ENCODE assay signal across 23 cellular contexts in the genomic region with DNA sequence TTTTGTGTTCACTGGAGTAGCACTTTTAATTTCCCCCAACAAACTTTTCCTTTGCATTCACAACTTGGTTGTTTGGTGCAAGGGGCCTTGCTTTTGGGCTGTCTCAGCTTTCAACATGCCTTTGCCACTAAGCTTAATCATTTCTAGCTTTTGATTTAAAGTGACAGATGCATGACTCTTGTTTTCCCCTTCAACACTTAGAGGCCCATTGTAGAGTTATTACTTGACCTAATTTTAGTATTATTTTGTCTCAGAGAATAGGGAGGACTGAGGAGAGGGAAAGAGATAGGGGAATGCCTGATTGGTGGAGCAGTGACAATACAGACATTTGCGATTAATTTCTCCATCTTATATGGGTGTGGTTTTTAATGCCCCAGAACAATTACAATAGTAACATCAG.
"Had no signal": no experiment of that assay in that cellular context is flagged by ENCODE, and none has a peak within 500 bp of the region (broad histone marks: within the 10 kb centered on the region; RNA-seq: fewer than 3 reads in every experiment).

No MANE protein-coding gene starts in this region.

- H3K27me3 Mint-ChIP-seq: activated naive CD4-positive, alpha-beta T cell treated with anti-CD3 and anti-CD28 coated beads, Interleukin-2, amount 50 U/mL, for 24 hours; activated T-cell treated with anti-CD3 and anti-CD28 coated beads, Interleukin-2, amount 50 U/mL, for 24 hours; central memory CD8-positive, alpha-beta T cell had no signal

- H3K27ac Mint-ChIP-seq: activated T-helper 2 cell treated with anti-CD3 and anti-CD28 coated beads, Interferon-gamma antibody, Interleukin-2, Interleukin-4, amounts not matched to agents 10 μg/mL and 5 μg/mL and 100 μg/mL, durations not matched to agents 14 hours and 24 hours and 36 hours had no signal

- H3K4me3 ChIP-seq: K562, Peyer's patch, SJCRH30 had no signal

- ATAC-seq: K562 had no signal

- H3K4me3 Mint-ChIP-seq: activated naive CD4-positive, alpha-beta T cell treated with anti-CD3 and anti-CD28 coated beads, Interleukin-2, amount 50 U/mL, for 24 hours; activated T-cell treated with anti-CD3 and anti-CD28 coated beads, Interleukin-2, amount 50 U/mL, for 24 hours; brain; central memory CD8-positive, alpha-beta T cell had no signal

- H3K9me3 Mint-ChIP-seq: activated naive CD4-positive, alpha-beta T cell treated with anti-CD3 and anti-CD28 coated beads, Interleukin-2, amount 50 U/mL, for 24 hours; activated T-cell treated with anti-CD3 and anti-CD28 coated beads, Interleukin-2, amount 50 U/mL, for 24 hours; activated T-helper 2 cell treated with anti-CD3 and anti-CD28 coated beads, Interferon-gamma antibody, Interleukin-2, Interleukin-4, amounts not matched to agents 10 μg/mL and 5 μg/mL and 100 μg/mL, durations not matched to agents 14 hours and 24 hours and 36 hours; central memory CD8-positive, alpha-beta T cell had no signal

- H3K36me3 Mint-ChIP-seq: activated naive CD4-positive, alpha-beta T cell treated with anti-CD3 and anti-CD28 coated beads, Interleukin-2, amount 50 U/mL, for 24 hours had no signal

- DNase-seq: activated CD4-positive, alpha-beta T cell treated with anti-CD3 and anti-CD28 coated beads for 1 hour; activated CD8-positive, alpha-beta memory T cell treated with anti-CD3 and anti-CD28 coated beads, Interleukin-2, amount 50 U/mL, for 4 hours; activated gamma-delta T cell treated with Interleukin-2 at 50 U/mL for 16 hours; activated T-cell treated with anti-CD3 and anti-CD28 coated beads, Interleukin-2, amount 50 U/mL, for 24 hours; amygdala; Karpas-422; MM.1S; NCI-H1105; NCI-H1436; NCI-H1694 treated with DMSO at 0.1 percent for 48 hours; NCI-H2029 treated with DMSO at 0.1 percent for 48 hours; NCI-H345; NCI-H510A; Peyer's patch; Right ventricle myocardium superior; SJCRH30; SK-N-SH; T-helper 1 cell had no signal
